Comparison of ENCODE assay signal across 8 cellular contexts in the genomic region with DNA sequence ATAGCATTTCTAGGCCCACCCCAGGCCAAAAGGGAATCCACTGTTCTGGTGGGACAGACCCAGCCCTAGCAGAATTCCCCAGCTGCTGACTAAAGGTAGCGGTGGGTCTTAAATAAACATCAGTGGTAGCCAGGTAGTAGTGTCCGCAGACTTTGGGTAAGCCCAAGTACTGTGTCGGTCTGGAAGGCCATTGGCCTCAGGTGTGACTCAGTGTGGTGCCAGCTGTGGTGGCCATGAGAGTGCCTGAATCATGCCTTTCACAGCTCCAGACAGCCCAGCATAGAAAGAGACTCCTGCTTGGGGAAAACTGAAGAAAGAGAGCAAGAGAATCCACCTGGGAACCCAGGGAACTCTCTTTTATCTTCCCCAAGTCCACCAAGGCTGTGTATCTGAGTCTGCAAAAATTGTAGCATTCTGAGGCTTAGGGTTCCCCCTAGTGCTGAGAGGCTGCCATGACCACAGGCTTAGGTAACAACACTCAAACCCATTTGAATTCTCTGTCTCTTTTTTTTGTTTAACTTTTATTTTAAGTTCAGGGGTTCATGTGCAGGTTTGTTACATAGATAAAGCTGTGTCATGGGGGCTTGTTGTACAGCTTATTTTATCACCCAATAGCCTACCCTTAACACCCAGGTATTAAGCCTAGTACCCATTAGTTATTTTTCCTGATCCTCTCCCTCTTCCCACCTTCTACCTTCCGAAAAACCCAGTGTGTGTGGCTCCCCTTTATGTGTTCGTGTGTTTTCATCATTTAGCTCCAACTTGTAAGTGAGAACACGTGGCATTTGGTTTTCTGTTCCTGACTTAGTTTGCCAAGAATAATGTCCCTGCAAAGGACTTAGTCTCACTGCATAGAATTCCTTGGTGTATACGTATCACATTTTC. TPM values are rescaled to one million over a fixed set of nuclear protein-coding genes. Genes with fewer than 3 reads are reported as not detected.
DNase-seq lines count a peak whose midpoint lies in the region; ATAC-seq, FAIRE-seq and TF ChIP-seq lines count a peak whose summit lies in the region.

No MANE protein-coding gene starts in this region.

- no peaks in the 10 kb centered on the region for H3K27me3 ChIP-seq in MG63
- no peaks in the 10 kb centered on the region for H3K27me3 ChIP-seq in brain microvascular endothelial cell (replicated peaks)

- TF ChIP-seq CTCF in GM13976 (IDR thresholded peaks at IDR 0.05; ENCODE audit: borderline replicate concordance, control extremely low read depth, extremely low read depth, insufficient read depth, missing control alignments) (peak; percentile 70), brain microvascular endothelial cell (IDR thresholded peaks at IDR 0.05; ENCODE audit: low read depth, low read length, missing control alignments) (peak; percentile 91)

- H3K9me3 ChIP-seq in MG63, result no peaks in the 10 kb centered on the region

- no peak for ATAC-seq in GM19467 (IDR thresholded peaks at IDR 0.05; ENCODE audit: unreplicated experiment)

- no peak overlapping the region for H3K27ac ChIP-seq in brain microvascular endothelial cell

- H3K36me3 ChIP-seq in MG63 (no peaks in the 10 kb centered on the region), brain microvascular endothelial cell (replicated peaks) (no peaks in the 10 kb centered on the region)

- DNase-seq in GM13976 (ENCODE audit: low spot score) (peak; percentile 58), MG63 (peak; percentile 9), T1000 (lab: John Stamatoyannopoulos, UW) (peak; percentile 29), brain microvascular endothelial cell (peak; percentile 64)
- peak; percentile 46 for DNase-seq in stimulated activated CD4-positive, alpha-beta T cell treated with anti-CD3 and anti-CD28 coated beads, Interleukin-1b, Interleukin-23, amount 100 ng/mL, for 48 hours

- in situ Hi-C loops in GM13976 (cut with MboI; ENCODE audit: low sequenced_read_pairs, unreplicated experiment) (loop anchor here (25.0 kb wide), 1 partner anchor 248 kb away; no protein-coding TSS in a partner anchor), brain microvascular endothelial cell (cut with HindIII; ENCODE audit: low pct_ligation_motif_present, low sequenced_read_pairs) (no loop called here)

- peak; percentile 49 for FAIRE-seq in A204.1 (lab: Jason Lieb, UNC)
- FAIRE-seq in islet of Langerhans (lab: Jason Lieb, UNC), result peak; percentile 91

- H3K4me3 ChIP-seq in MG63 (no peak overlapping the region), brain microvascular endothelial cell (ENCODE audit: low read depth, low read length) (no peak overlapping the region)

RNA-seq across cellular contexts. Expression of gene CD163L1, which starts 16.7 kb away (rescaled TPM):
- 0.37 and 2.0 TPM in 2 replicates for total RNA-seq in MG63 (2014; rRNA removed; shearing (Covaris generic); ENCODE audit: low replicate concordance)

RNA-seq across cellular contexts. Expression of gene CD163, which starts 43.0 kb away (rescaled TPM):
- total RNA-seq in MG63 (2014; rRNA removed; shearing (Covaris generic); ENCODE audit: low replicate concordance), result not detected in 2 replicates

Comparison
In these comparisons a context has a peak if more than half of its experiments do, and no peak if none do; other contexts are left out.
1. DNase-seq: peak in every context shown above with its lines; median percentile 64 in brain microvascular endothelial cell; 58 in GM13976; 46 in stimulated activated CD4-positive, alpha-beta T cell treated with anti-CD3 and anti-CD28 coated beads, Interleukin-1b, Interleukin-23, amount 100 ng/mL, for 48 hours; 29 in T1000; 9 in MG63.